ENCODE assay signal across 20 cellular contexts in genomic region chr9:89935791-89936190, GRCh38.
DNase-seq lines count a peak whose midpoint lies in the region; ATAC-seq, FAIRE-seq and TF ChIP-seq lines count a peak whose summit lies in the region.
"Had no signal": no experiment of that assay in that cellular context is flagged by ENCODE, and none has a peak within 500 bp of the region (broad histone marks: within the 10 kb centered on the region; RNA-seq: fewer than 3 reads in every experiment).

No MANE protein-coding gene starts in this region.

- H3K27ac ChIP-seq in gastroesophageal sphincter (peak overlapping the region; percentile 25 to 53 (median 52)), osteoblast (ENCODE audit: low read depth, low read length) (no peak overlapping the region)
- H3K27ac ChIP-seq: A549, SJSA1 had no signal

- no peak overlapping the region for H3K4me3 Mint-ChIP-seq in stimulated activated memory B cell treated with anti-CD40 and anti-IgM and Interleukin-4, amounts not matched to agents 10 μg/mL and 1 μg/mL and 100 μg/mL, for 72 hours
- H3K4me3 Mint-ChIP-seq: B cell, CD14-positive monocyte had no signal

- H3K79me2 ChIP-seq in osteoblast (ENCODE audit: insufficient read depth, low read length), result no peaks in the 10 kb centered on the region

- peak; percentile 32 for FAIRE-seq in bronchial epithelial cell (lab: Jason Lieb, UNC)
- FAIRE-seq: A549, HTR-8/SVneo, RCC 7860 had no signal

- no peak overlapping the region for H2AFZ ChIP-seq in osteoblast (ENCODE audit: low read length)

- WGBS in gastroesophageal sphincter (ENCODE audit: low coverage in 1 of 2), 2 donors, result 36 to 43% methylated on average over 2 of the region's 4 CpGs

- no peaks in the 10 kb centered on the region for H4K20me1 ChIP-seq in osteoblast (ENCODE audit: insufficient read depth, low read length)

- TF ChIP-seq CTCF in bronchial epithelial cell (IDR thresholded peaks at IDR 0.05; ENCODE audit: insufficient read depth, low read length, severe bottlenecking) (no peak), gastroesophageal sphincter (IDR thresholded peaks at IDR 0.05) (no peak), foreskin fibroblast (IDR thresholded peaks at IDR 0.05; ENCODE audit: low read depth, low read length) (no peak), osteoblast (IDR thresholded peaks at IDR 0.05; ENCODE audit: extremely low read depth, low read depth, low read length) (no peak)

- H3K27me3 ChIP-seq in bronchial epithelial cell (ENCODE audit: control insufficient read depth, insufficient read depth, low read length), result peaks cover 4% of the 10 kb centered on the region
- H3K27me3 ChIP-seq in gastroesophageal sphincter, result no peaks in the 10 kb centered on the region
- peaks cover 7% of the 10 kb centered on the region for H3K27me3 ChIP-seq in osteoblast (ENCODE audit: insufficient read depth, low read length)
- H3K27me3 ChIP-seq: SJSA1 had no signal

- no peaks in the 10 kb centered on the region for H3K36me3 ChIP-seq in bronchial epithelial cell (ENCODE audit: control insufficient read depth, insufficient read depth, low read length)
- H3K36me3 ChIP-seq in gastroesophageal sphincter, result no peaks in the 10 kb centered on the region
- no peaks in the 10 kb centered on the region for H3K36me3 ChIP-seq in osteoblast (ENCODE audit: insufficient read depth, low read length)
- H3K36me3 ChIP-seq: SJSA1 had no signal

- TF ChIP-seq EP300 in gastroesophageal sphincter (IDR thresholded peaks at IDR 0.05), result no peak

- peak overlapping the region; percentile 22 for H3K27ac Mint-ChIP-seq in stimulated activated memory B cell treated with anti-CD40 and anti-IgM and Interleukin-4, amounts not matched to agents 10 μg/mL and 1 μg/mL and 100 μg/mL, for 72 hours
- H3K27ac Mint-ChIP-seq: B cell, CD14-positive monocyte had no signal

- peaks cover 25% of the 10 kb centered on the region for H3K27me3 Mint-ChIP-seq in stimulated activated memory B cell treated with anti-CD40 and anti-IgM and Interleukin-4, amounts not matched to agents 10 μg/mL and 1 μg/mL and 100 μg/mL, for 72 hours

- H3K36me3 Mint-ChIP-seq in stimulated activated memory B cell treated with anti-CD40 and anti-IgM and Interleukin-4, amounts not matched to agents 10 μg/mL and 1 μg/mL and 100 μg/mL, for 72 hours, result no peaks in the 10 kb centered on the region
- H3K36me3 Mint-ChIP-seq: CD14-positive monocyte had no signal

- H3K9me3 ChIP-seq in gastroesophageal sphincter (no peaks in the 10 kb centered on the region), osteoblast (ENCODE audit: low read depth, low read length) (no peaks in the 10 kb centered on the region)
- H3K9me3 ChIP-seq: A549, SJSA1 had no signal

- ATAC-seq in gastroesophageal sphincter, result peak; percentile 52
- no peak for ATAC-seq in stimulated activated memory B cell treated with anti-CD40 and anti-IgM and Interleukin-4, amounts not matched to agents 10 μg/mL and 1 μg/mL and 100 μg/mL, for 72 hours
- ATAC-seq in HG03196 (IDR thresholded peaks at IDR 0.05; ENCODE audit: unreplicated experiment), result no peak
- ATAC-seq: A549 had no signal

- no peaks in the 10 kb centered on the region for H3K9me3 Mint-ChIP-seq in stimulated activated memory B cell treated with anti-CD40 and anti-IgM and Interleukin-4, amounts not matched to agents 10 μg/mL and 1 μg/mL and 100 μg/mL, for 72 hours
- H3K9me3 Mint-ChIP-seq: CD14-positive monocyte had no signal

- H3K4me1 Mint-ChIP-seq in stimulated activated memory B cell treated with anti-CD40 and anti-IgM and Interleukin-4, amounts not matched to agents 10 μg/mL and 1 μg/mL and 100 μg/mL, for 72 hours, result peaks cover 6% of the 10 kb centered on the region

- H3K4me1 ChIP-seq in gastroesophageal sphincter, result peaks cover 6 to 43% (median 11%) of the 10 kb centered on the region in 3 donors
- H3K4me1 ChIP-seq in osteoblast (ENCODE audit: insufficient read depth, low read length), result no peaks in the 10 kb centered on the region
- H3K4me1 ChIP-seq: A549, SJSA1 had no signal

- in situ Hi-C loops in G401 (cut with HindIII; ENCODE audit: low sequenced_read_pairs), result no loop called here

- H3K4me3 ChIP-seq in bronchial epithelial cell (ENCODE audit: low read depth, low read length) (no peak overlapping the region), gastroesophageal sphincter (no peak overlapping the region), foreskin fibroblast (ENCODE audit: low read depth in 1 of 2, low read length in 2 of 2) (no peak overlapping the region), osteoblast (ENCODE audit: insufficient read depth, low read length) (no peak overlapping the region)
- H3K4me3 ChIP-seq: A549, SJSA1 had no signal

- no peak overlapping the region for H3K4me2 ChIP-seq in osteoblast (ENCODE audit: insufficient read depth, low read length)
- H3K4me2 ChIP-seq: A549 had no signal

- DNase-seq in G401 (ENCODE audit: low spot score), result peak; percentile 75
- no peak for DNase-seq in bronchial epithelial cell (ENCODE audit: low read depth)
- DNase-seq in foreskin fibroblast, result no peak
- no peak for DNase-seq in osteoblast (ENCODE audit: insufficient read length, low spot score, missing footprints)
- DNase-seq in NCI-H2196 treated with DMSO at 0.1 percent for 48 hours (lab: John Stamatoyannopoulos, UW; ENCODE audit: unreplicated experiment), result no peak
- DNase-seq: IMR-90, NCI-H1105, NCI-H146, NCI-H2171, NCI-H82, OCI-M1 had no signal

- no peak for TF ChIP-seq POLR2A in gastroesophageal sphincter (IDR thresholded peaks at IDR 0.05)
